ENCODE assay signal across 1 cellular context in genomic region chr17:14211778-14212177, GRCh38.
TF ChIP-seq lines count a peak whose summit lies in the region.

No MANE protein-coding gene starts in this region.

TF ChIP-seq in HepG2, 621 proteins besides CTCF, POLR2A, EP300 and RAD21 (continued from another document):
- TF ChIP-seq MAX (IDR thresholded peaks at IDR 0.05) (no peak), RFX5 (IDR thresholded peaks at IDR 0.05; ENCODE audit: low read depth, low read length) (no peak), HES4 (CRISPR knock-in tag; IDR thresholded peaks at IDR 0.05; ENCODE audit: borderline replicate concordance) (no peak)
TF ChIP-seq in HepG2: peak in this region for 3.
